26 cellular contexts compared by ENCODE assay signal in the genomic region with DNA sequence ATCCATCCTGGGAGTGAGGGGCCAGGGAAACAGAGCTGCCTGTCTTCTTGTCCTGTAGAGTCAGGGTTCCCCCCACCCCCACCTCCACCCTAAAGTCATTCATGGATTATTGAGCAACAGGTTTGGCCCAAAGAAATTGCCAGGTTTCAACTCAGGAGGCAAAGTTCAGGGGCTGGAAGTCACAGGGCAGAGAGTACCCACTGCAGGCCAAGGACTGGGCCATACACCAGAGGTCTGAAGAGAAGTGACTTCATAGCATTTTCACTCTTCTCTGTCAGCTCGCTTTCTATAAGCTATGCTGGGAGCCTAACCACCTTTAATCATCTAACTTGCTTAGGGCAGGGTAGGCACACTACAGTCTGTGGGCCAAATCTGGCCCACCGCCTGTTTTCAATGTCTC.
"Had no signal": no experiment of that assay in that cellular context is flagged by ENCODE, and none has a peak within 500 bp of the region (broad histone marks: within the 10 kb centered on the region; RNA-seq: fewer than 3 reads in every experiment).

No MANE protein-coding gene starts in this region.

- H3K4me1 ChIP-seq: SJCRH30 had no signal

- H3K27me3 Mint-ChIP-seq: activated CD4-positive, alpha-beta memory T cell treated with anti-CD3 and anti-CD28 coated beads for 36 hours; activated CD4-positive, alpha-beta T cell treated with anti-CD3 and anti-CD28 coated beads, Interleukin-2, amount 10 ng/mL, durations not matched to agents 7 days and 5 days; activated naive CD4-positive, alpha-beta T cell treated with anti-CD3 and anti-CD28 coated beads, Interleukin-2, amount 10 ng/mL, durations not matched to agents 7 days and 5 days; activated naive CD8-positive, alpha-beta T cell; central memory CD8-positive, alpha-beta T cell had no signal

- H3K4me3 ChIP-seq: ascending aorta, cardiac muscle cell, MG63, SJCRH30, SK-N-MC had no signal

- H3K4me3 Mint-ChIP-seq: activated CD4-positive, alpha-beta memory T cell treated with anti-CD3 and anti-CD28 coated beads for 36 hours; activated CD4-positive, alpha-beta T cell treated with anti-CD3 and anti-CD28 coated beads, Interleukin-2, amount 10 ng/mL, durations not matched to agents 7 days and 5 days; activated naive CD4-positive, alpha-beta T cell treated with anti-CD3 and anti-CD28 coated beads, Interleukin-2, amount 10 ng/mL, durations not matched to agents 7 days and 5 days; activated naive CD8-positive, alpha-beta T cell; activated T-cell treated with anti-CD3 and anti-CD28 coated beads, Interleukin-2, amount 50 U/mL, for 4 hours; central memory CD8-positive, alpha-beta T cell had no signal

- H3K27ac Mint-ChIP-seq: activated CD4-positive, alpha-beta memory T cell treated with anti-CD3 and anti-CD28 coated beads for 36 hours; activated naive CD4-positive, alpha-beta T cell treated with anti-CD3 and anti-CD28 coated beads, Interleukin-2, amount 10 ng/mL, durations not matched to agents 7 days and 5 days had no signal

- H3K27me3 ChIP-seq: ascending aorta, cardiac muscle cell, MG63, SJCRH30 had no signal

- H3K9me3 ChIP-seq: SJCRH30 had no signal

- H3K36me3 ChIP-seq: ascending aorta, cardiac muscle cell, MG63, SJCRH30 had no signal

- DNase-seq: activated CD4-positive, alpha-beta memory T cell treated with anti-CD3 and anti-CD28 coated beads for 36 hours; activated CD4-positive, alpha-beta T cell treated with anti-CD3 and anti-CD28 coated beads, Interleukin-2, amount 10 ng/mL, durations not matched to agents 7 days and 5 days; activated effector memory CD4-positive, alpha-beta T cell treated with Interleukin-2 at 50 U/mL for 16 hours; activated naive CD4-positive, alpha-beta T cell treated with anti-CD3 and anti-CD28 coated beads, Interleukin-2, amount 10 ng/mL, durations not matched to agents 7 days and 5 days; activated T-cell treated with anti-CD3 and anti-CD28 coated beads, Interleukin-2, amount 50 U/mL, for 4 hours; amygdala; Karpas-422; KBM-7; MG63; NCI-H1048; NCI-H1105 treated with DMSO at 0.1 percent for 48 hours; NCI-H1436; NCI-H1694; NCI-H1930; NCI-H2081 treated with DMSO at 0.1 percent for 48 hours; NCI-H226; NCI-H446 treated with DMSO at 0.1 percent for 48 hours; NCI-H524 treated with DMSO at 0.1 percent for 48 hours; SHP77; SJCRH30; T1000 had no signal

- ATAC-seq: activated T-cell treated with anti-CD3 and anti-CD28 coated beads, Interleukin-2, amount 50 U/mL, for 4 hours had no signal

- H3K27ac ChIP-seq: ascending aorta, cardiac muscle cell, SJCRH30, SK-N-MC had no signal

- H3K9me3 Mint-ChIP-seq: central memory CD8-positive, alpha-beta T cell had no signal
